ENCODE assay signal across 2 cellular contexts in genomic region chrX:144214651-144215050, GRCh38.
TF ChIP-seq lines count a peak whose summit lies in the region.

No MANE protein-coding gene starts in this region.

TF ChIP-seq in HepG2, 621 proteins besides CTCF, POLR2A, EP300 and RAD21 (continued from another document):
- TF ChIP-seq CREB1 (IDR thresholded peaks at IDR 0.05) (no peak), CREB1 (CRISPR knock-in tag; IDR thresholded peaks at IDR 0.05) (no peak), MAFK (conservative IDR thresholded peaks at IDR 0.05 in 1 of 2, IDR thresholded peaks at IDR 0.05 in 1 of 2; ENCODE audit: low read length in 2 of 2) (peak in 1 of 2 experiments; percentile 52; a peak in 2 of 4 replicates)

TF ChIP-seq in K562, 482 proteins besides CTCF, POLR2A, EP300 and RAD21:
- TF ChIP-seq THAP7 (CRISPR knock-in tag; IDR thresholded peaks at IDR 0.05) (no peak), ZNF316 (IDR thresholded peaks at IDR 0.05) (peak; percentile 50; the same call in 1 of the 2 replicates)
